In genomic region chr1:94092210-94092613, GRCh38 we compare ENCODE assay signal across 8 cellular contexts. TPM values are rescaled to one million over a fixed set of nuclear protein-coding genes. Genes with fewer than 3 reads are reported as not detected.
DNase-seq lines count a peak whose midpoint lies in the region; ATAC-seq and TF ChIP-seq lines count a peak whose summit lies in the region.

No MANE protein-coding gene starts in this region.

- peaks cover 5% of the 10 kb centered on the region for H3K4me1 Mint-ChIP-seq in activated T-helper 17 cell treated with anti-CD3 and anti-CD28 coated beads, Interleukin-2, amount 50 U/mL, for 72 hours

- H3K27me3 Mint-ChIP-seq in activated T-helper 17 cell treated with anti-CD3 and anti-CD28 coated beads, Interleukin-2, amount 50 U/mL, for 72 hours = peaks cover 22% of the 10 kb centered on the region

- peak overlapping the region; percentile 20 to 46 for H3K27ac Mint-ChIP-seq in activated naive CD4-positive, alpha-beta T cell treated with anti-CD3 and anti-CD28 coated beads, Interleukin-2, amount 50 U/mL, for 72 hours
- no peak overlapping the region for H3K27ac Mint-ChIP-seq in activated T-helper 17 cell treated with anti-CD3 and anti-CD28 coated beads, Interleukin-2, amount 50 U/mL, for 72 hours

- peak overlapping the region; percentile 78 to 88 for H3K27ac ChIP-seq in uterus

- H3K36me3 Mint-ChIP-seq in activated naive CD4-positive, alpha-beta T cell treated with anti-CD3 and anti-CD28 coated beads, Interleukin-2, amount 50 U/mL, for 72 hours = no peaks in the 10 kb centered on the region
- no peaks in the 10 kb centered on the region for H3K36me3 Mint-ChIP-seq in activated T-helper 17 cell treated with anti-CD3 and anti-CD28 coated beads, Interleukin-2, amount 50 U/mL, for 72 hours (ENCODE audit: low read depth)

- no peaks in the 10 kb centered on the region for H3K9me3 ChIP-seq in uterus

- no peaks in the 10 kb centered on the region for H3K9me3 Mint-ChIP-seq in activated naive CD4-positive, alpha-beta T cell treated with anti-CD3 and anti-CD28 coated beads, Interleukin-2, amount 50 U/mL, for 72 hours
- no peaks in the 10 kb centered on the region for H3K9me3 Mint-ChIP-seq in activated T-helper 17 cell treated with anti-CD3 and anti-CD28 coated beads, Interleukin-2, amount 50 U/mL, for 72 hours

- H3K4me3 ChIP-seq in astrocyte of the spinal cord (ENCODE audit: low read depth, low read length) = no peak overlapping the region
- H3K4me3 ChIP-seq in uterus = no peak overlapping the region

- no peaks in the 10 kb centered on the region for H3K27me3 ChIP-seq in uterus

- TF ChIP-seq CTCF in astrocyte of the spinal cord (IDR thresholded peaks at IDR 0.05; ENCODE audit: low read depth, low read length) = no peak
- TF ChIP-seq CTCF in uterus (IDR thresholded peaks at IDR 0.05) = no peak

- in situ Hi-C loops in astrocyte of the spinal cord (cut with HindIII; ENCODE audit: low sequenced_read_pairs) = no loop called here

- no peak for TF ChIP-seq POLR2A in uterus (IDR thresholded peaks at IDR 0.05)

- no peaks in the 10 kb centered on the region for H3K36me3 ChIP-seq in uterus

- ATAC-seq in activated naive CD4-positive, alpha-beta T cell treated with anti-CD3 and anti-CD28 coated beads, Interleukin-2, amount 50 U/mL, for 72 hours = peak in 1 of 2 donors; percentile 45
- ATAC-seq in left lobe of liver (peak; percentile 51), HG03139 (IDR thresholded peaks at IDR 0.05; ENCODE audit: unreplicated experiment) (no peak)
- ATAC-seq in activated T-helper 17 cell treated with anti-CD3 and anti-CD28 coated beads, Interleukin-2, amount 50 U/mL, for 72 hours (replicated peaks) = no peak

- H3K4me3 Mint-ChIP-seq in activated T-helper 17 cell treated with anti-CD3 and anti-CD28 coated beads, Interleukin-2, amount 50 U/mL, for 72 hours = no peak overlapping the region

- DNase-seq in activated naive CD4-positive, alpha-beta T cell treated with anti-CD3 and anti-CD28 coated beads, Interleukin-2, amount 50 U/mL, for 72 hours (ENCODE audit: low spot score in 2 of 2) = no peak
- no peak for DNase-seq in activated naive CD4-positive, alpha-beta T cell (lab: John Stamatoyannopoulos, UW)
- DNase-seq in astrocyte of the spinal cord (ENCODE audit: low read depth, low spot score) = peak; percentile 96
- no peak for DNase-seq in left lobe of liver (ENCODE audit: low spot score)
- peak in 1 of 2 donors; percentile 64 for DNase-seq in uterus
- no peak for DNase-seq in activated effector memory CD4-positive, alpha-beta T cell treated with Interleukin-2 at 50 U/mL for 16 hours

- H3K4me1 ChIP-seq in uterus = peaks cover 15 to 19% of the 10 kb centered on the region in 2 donors

- intact Hi-C loops in uterus (cut with DNase I; ENCODE audit: low total_unique reads) = no loop called here

RNA-seq across cellular contexts. Expression of gene ABCA4, which starts 28.7 kb away (rescaled TPM):
- not detected for total RNA-seq in activated naive CD4-positive, alpha-beta T cell treated with anti-CD3 and anti-CD28 coated beads, Interleukin-2, amount 50 U/mL, for 72 hours
- total RNA-seq in left lobe of liver (0.83 TPM), uterus (1 to 10 TPM in 2 of 4 donors, under 1 TPM in 1, not detected in 1; 0.49 to 2.0 (median 1.0) TPM)
- not detected for total RNA-seq in activated T-helper 17 cell treated with anti-CD3 and anti-CD28 coated beads, Interleukin-2, amount 50 U/mL, for 72 hours
